In the genomic region with DNA sequence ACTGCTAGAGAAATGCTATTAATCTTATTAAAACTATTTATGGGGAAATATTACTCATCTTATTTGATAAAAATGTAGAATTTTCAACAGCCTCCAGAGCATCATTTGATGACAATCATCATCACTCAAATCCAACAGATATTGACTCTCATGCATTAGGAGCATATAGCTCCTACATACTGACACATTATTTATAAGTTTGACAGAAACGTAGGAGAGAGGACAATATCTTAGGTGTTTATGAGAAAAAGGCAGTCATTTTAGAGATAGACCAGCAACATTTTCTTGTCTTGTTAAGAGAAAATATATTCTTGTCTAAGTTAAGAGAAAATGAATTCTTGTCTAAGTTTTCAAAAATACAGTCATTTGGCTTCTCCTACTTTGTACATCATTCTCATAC, we compare ENCODE assay signal across 30 cellular contexts.
"Had no signal": no experiment of that assay in that cellular context is flagged by ENCODE, and none has a peak within 500 bp of the region (broad histone marks: within the 10 kb centered on the region; RNA-seq: fewer than 3 reads in every experiment).

No MANE protein-coding gene starts in this region.

- H3K4me3 ChIP-seq: adrenal gland, ascending aorta, body of pancreas, breast epithelium, cardiac muscle cell had no signal

- H3K9me3 ChIP-seq: adrenal gland, ascending aorta, body of pancreas, breast epithelium had no signal

- H3K36me3 ChIP-seq: adrenal gland, ascending aorta, brain microvascular endothelial cell, breast epithelium, cardiac muscle cell had no signal

- H3K27ac ChIP-seq: adrenal gland, ascending aorta, body of pancreas, brain microvascular endothelial cell, breast epithelium, cardiac muscle cell had no signal

- DNase-seq: activated effector memory CD4-positive, alpha-beta T cell treated with anti-CD3 and anti-CD28 coated beads, Interleukin-2, amount 50 U/mL, for 16 hours; activated effector memory CD4-positive, alpha-beta T cell treated with Interleukin-2 at 50 U/mL for 16 hours; activated gamma-delta T cell; activated gamma-delta T cell treated with Interleukin-2 at 50 U/mL for 16 hours; activated naive CD4-positive, alpha-beta T cell; activated naive CD4-positive, alpha-beta T cell treated with anti-CD3 and anti-CD28 coated beads for 36 hours; activated naive CD4-positive, alpha-beta T cell treated with anti-CD3 and anti-CD28 coated beads, Interleukin-2, amount 10 ng/mL, durations not matched to agents 7 days and 5 days; activated naive CD4-positive, alpha-beta T cell treated with anti-CD3 and anti-CD28 coated beads, Interleukin-2, amount 50 U/mL, for 16 hours; activated naive CD4-positive, alpha-beta T cell treated with Interleukin-2 at 50 U/mL for 16 hours; activated naive CD8-positive, alpha-beta T cell treated with anti-CD3 and anti-CD28 coated beads for 36 hours; activated naive CD8-positive, alpha-beta T cell treated with anti-CD3 and anti-CD28 coated beads, Interleukin-2, amount 10 ng/mL, durations not matched to agents 7 days and 5 days; activated naive CD8-positive, alpha-beta T cell treated with anti-CD3 and anti-CD28 coated beads, Interleukin-2, amount 50 U/mL, for 24 hours; activated T-cell treated with anti-CD3 and anti-CD28 coated beads, Interleukin-2, amount 50 U/mL, for 1 hour; activated T-cell treated with anti-CD3 and anti-CD28 coated beads, Interleukin-2, amount 50 U/mL, for 24 hours; activated T-cell treated with anti-CD3 and anti-CD28 coated beads, Interleukin-2, amount 50 U/mL, for 4 hours; activated T-cell treated with anti-CD3 and anti-CD28 coated beads, Interleukin-2, amount 50 U/mL, for 48 hours; activated T-cell treated with anti-CD3 and anti-CD28 coated beads, Interleukin-2, amount 50 U/mL, for 72 hours; adrenal gland; amniotic stem cell; amygdala; anterior cingulate cortex; aorta; body of pancreas; brain microvascular endothelial cell; caudate nucleus; central memory CD4-positive, alpha-beta T cell; cerebellar nuclear complex had no signal

- H3K27me3 ChIP-seq: adrenal gland, ascending aorta, body of pancreas, brain microvascular endothelial cell, breast epithelium, cardiac muscle cell had no signal
